In genomic region chr6:163709693-163710092, GRCh38 we compare ENCODE assay signal across 23 cellular contexts.
DNase-seq lines count a peak whose midpoint lies in the region; ATAC-seq, FAIRE-seq and TF ChIP-seq lines count a peak whose summit lies in the region.
"Had no signal": no experiment of that assay in that cellular context is flagged by ENCODE, and none has a peak within 500 bp of the region (broad histone marks: within the 10 kb centered on the region; RNA-seq: fewer than 3 reads in every experiment).

No MANE protein-coding gene starts in this region.

- peak; percentile 12 for ATAC-seq in left lung
- ATAC-seq in GM21529 (IDR thresholded peaks at IDR 0.05; ENCODE audit: unreplicated experiment): no peak
- no peak for ATAC-seq in HG02678 (IDR thresholded peaks at IDR 0.05; ENCODE audit: unreplicated experiment)
- no peak for ATAC-seq in GM18498 (IDR thresholded peaks at IDR 0.05; ENCODE audit: unreplicated experiment)

- no peak for TF ChIP-seq POLR2A in GM12892 (IDR thresholded peaks at IDR 0.05; ENCODE audit: low read depth, low read length)

- H3K36me3 Mint-ChIP-seq in dendritic cell treated with granulocyte-macrophage colony-stimulating factor and Interleukin-4, amounts not matched to agents 40 ng/mL and 50 ng/mL, for 4 days (ENCODE audit: low read depth): no peaks in the 10 kb centered on the region
- H3K36me3 Mint-ChIP-seq: activated CD4-positive, alpha-beta memory T cell treated with anti-CD3 and anti-CD28 coated beads for 36 hours; activated naive CD8-positive, alpha-beta T cell treated with anti-CD3 and anti-CD28 coated beads for 36 hours; CD4-positive, CD25-positive, alpha-beta regulatory T cell had no signal

- H3K27me3 Mint-ChIP-seq in dendritic cell treated with granulocyte-macrophage colony-stimulating factor and Interleukin-4, amounts not matched to agents 40 ng/mL and 50 ng/mL, for 4 days: no peaks in the 10 kb centered on the region

- in situ Hi-C loops in GM13977 (cut with MboI; ENCODE audit: low pct_unique_long_range_greater_than_20kb, low sequenced_read_pairs, unreplicated experiment): loop anchor here (10.0 to 25.0 kb wide), 2 partner anchors 245 to 247 kb away; no protein-coding TSS in a partner anchor

- TF ChIP-seq CTCF in left lung (IDR thresholded peaks at IDR 0.05): no peak
- no peak for TF ChIP-seq CTCF in GM13977 (IDR thresholded peaks at IDR 0.05; ENCODE audit: extremely low read depth, insufficient read depth, missing control alignments)

- no peaks in the 10 kb centered on the region for H3K9me3 Mint-ChIP-seq in dendritic cell treated with granulocyte-macrophage colony-stimulating factor and Interleukin-4, amounts not matched to agents 40 ng/mL and 50 ng/mL, for 4 days
- H3K9me3 Mint-ChIP-seq: activated CD4-positive, alpha-beta memory T cell treated with anti-CD3 and anti-CD28 coated beads for 36 hours; activated naive CD8-positive, alpha-beta T cell treated with anti-CD3 and anti-CD28 coated beads for 36 hours; CD4-positive, CD25-positive, alpha-beta regulatory T cell; neural crest cell had no signal

- H3K4me1 ChIP-seq in left lung: peaks cover 9 to 63% of the 10 kb centered on the region in 2 donors
- H3K4me1 ChIP-seq in subcutaneous abdominal adipose tissue (ENCODE audit: control insufficient read depth in 5 of 5, insufficient read depth in 5 of 5, low read length in 5 of 5): peaks cover 28 to 66% (median 61%) of the 10 kb centered on the region in 5 donors

- peaks cover 86% of the 10 kb centered on the region for H3K4me1 Mint-ChIP-seq in dendritic cell treated with granulocyte-macrophage colony-stimulating factor and Interleukin-4, amounts not matched to agents 40 ng/mL and 50 ng/mL, for 4 days (ENCODE audit: low read depth)

- H3K36me3 ChIP-seq in left lung (no peaks in the 10 kb centered on the region), subcutaneous abdominal adipose tissue (ENCODE audit: control insufficient read depth in 5 of 5, insufficient read depth in 5 of 5, low read length in 5 of 5) (no peaks in the 10 kb centered on the region)

- H3K9me3 ChIP-seq in left lung: no peaks in the 10 kb centered on the region
- no peaks in the 10 kb centered on the region for H3K9me3 ChIP-seq in subcutaneous abdominal adipose tissue (ENCODE audit: control insufficient read depth in 5 of 5, low read length in 5 of 5)

- DNase-seq in GM12892 (ENCODE audit: insufficient read length) (no peak), left lung (no peak), GM13977 (ENCODE audit: low spot score) (no peak)
- DNase-seq: activated CD4-positive, alpha-beta memory T cell treated with anti-CD3 and anti-CD28 coated beads for 36 hours; activated CD4-positive, CD25-positive, alpha-beta regulatory T cell; activated naive CD8-positive, alpha-beta T cell treated with anti-CD3 and anti-CD28 coated beads for 36 hours; CD4-positive, CD25-positive, alpha-beta regulatory T cell; effector CD4-positive, alpha-beta T cell; foreskin fibroblast; GM23248; NCI-H1105 treated with DMSO at 0.1 percent for 48 hours; NCI-H2029 treated with DMSO at 0.1 percent for 48 hours; NCI-H446; stimulated activated CD4-positive, alpha-beta T cell treated with anti-CD3 and anti-CD28 coated beads, Interleukin-1b, Interleukin-23, amount 100 ng/mL, for 48 hours; T1000 had no signal

- H3K27ac Mint-ChIP-seq in dendritic cell treated with granulocyte-macrophage colony-stimulating factor and Interleukin-4, amounts not matched to agents 40 ng/mL and 50 ng/mL, for 4 days: peak overlapping the region; percentile 56
- H3K27ac Mint-ChIP-seq: activated CD4-positive, alpha-beta memory T cell treated with anti-CD3 and anti-CD28 coated beads for 36 hours; activated naive CD8-positive, alpha-beta T cell treated with anti-CD3 and anti-CD28 coated beads for 36 hours; CD4-positive, CD25-positive, alpha-beta regulatory T cell had no signal

- intact Hi-C loops in dendritic cell treated with granulocyte-macrophage colony-stimulating factor and Interleukin-4, amounts not matched to agents 40 ng/mL and 50 ng/mL, for 4 days (cut with micrococcal nuclease): loop anchor here (5.0 to 10.0 kb wide), 3 partner anchors 42 to 245 kb away; no protein-coding TSS in a partner anchor
- intact Hi-C loops in left lung (cut with DNase I): no loop called here

- H3K27me3 ChIP-seq in left lung: no peaks in the 10 kb centered on the region
- no peaks in the 10 kb centered on the region for H3K27me3 ChIP-seq in subcutaneous abdominal adipose tissue (ENCODE audit: control insufficient read depth in 5 of 5, insufficient read depth in 4 of 5, low read length in 5 of 5)

- peak overlapping the region in 3 of 5 donors; percentile 3 to 45 (median 26) for H3K9ac ChIP-seq in subcutaneous abdominal adipose tissue (ENCODE audit: low read length in 5 of 5)
- H3K9ac ChIP-seq: GM23248 had no signal

- H3K4me3 ChIP-seq in left lung: no peak overlapping the region
- peak overlapping the region in 2 of 5 donors; percentile 17 to 31 for H3K4me3 ChIP-seq in subcutaneous abdominal adipose tissue (ENCODE audit: low read depth in 1 of 5, low read length in 5 of 5)
- H3K4me3 ChIP-seq: GM23248 had no signal

- H3K27ac ChIP-seq in left lung (peak overlapping the region; percentile 37 to 65), subcutaneous abdominal adipose tissue (ENCODE audit: low read depth, low read length) (peak overlapping the region; percentile 87)
- H3K27ac ChIP-seq: epithelial cell of prostate, GM23248 had no signal

- peak; percentile 17 for FAIRE-seq in GM12892 (lab: Jason Lieb, UNC)
- FAIRE-seq: D721Med had no signal

- H3K4me3 Mint-ChIP-seq in dendritic cell treated with granulocyte-macrophage colony-stimulating factor and Interleukin-4, amounts not matched to agents 40 ng/mL and 50 ng/mL, for 4 days: no peak overlapping the region
- H3K4me3 Mint-ChIP-seq: activated CD4-positive, alpha-beta memory T cell treated with anti-CD3 and anti-CD28 coated beads for 36 hours; activated naive CD8-positive, alpha-beta T cell treated with anti-CD3 and anti-CD28 coated beads for 36 hours; CD4-positive, CD25-positive, alpha-beta regulatory T cell; neural crest cell had no signal
